1 cellular context compared by ENCODE assay signal in genomic region chr4:38567448-38567847, GRCh38.
TF ChIP-seq lines count a peak whose summit lies in the region.

No MANE protein-coding gene starts in this region.

TF ChIP-seq in K562, 482 proteins besides CTCF, POLR2A, EP300 and RAD21 (continued from another document):
- TF ChIP-seq, protein P1, sequence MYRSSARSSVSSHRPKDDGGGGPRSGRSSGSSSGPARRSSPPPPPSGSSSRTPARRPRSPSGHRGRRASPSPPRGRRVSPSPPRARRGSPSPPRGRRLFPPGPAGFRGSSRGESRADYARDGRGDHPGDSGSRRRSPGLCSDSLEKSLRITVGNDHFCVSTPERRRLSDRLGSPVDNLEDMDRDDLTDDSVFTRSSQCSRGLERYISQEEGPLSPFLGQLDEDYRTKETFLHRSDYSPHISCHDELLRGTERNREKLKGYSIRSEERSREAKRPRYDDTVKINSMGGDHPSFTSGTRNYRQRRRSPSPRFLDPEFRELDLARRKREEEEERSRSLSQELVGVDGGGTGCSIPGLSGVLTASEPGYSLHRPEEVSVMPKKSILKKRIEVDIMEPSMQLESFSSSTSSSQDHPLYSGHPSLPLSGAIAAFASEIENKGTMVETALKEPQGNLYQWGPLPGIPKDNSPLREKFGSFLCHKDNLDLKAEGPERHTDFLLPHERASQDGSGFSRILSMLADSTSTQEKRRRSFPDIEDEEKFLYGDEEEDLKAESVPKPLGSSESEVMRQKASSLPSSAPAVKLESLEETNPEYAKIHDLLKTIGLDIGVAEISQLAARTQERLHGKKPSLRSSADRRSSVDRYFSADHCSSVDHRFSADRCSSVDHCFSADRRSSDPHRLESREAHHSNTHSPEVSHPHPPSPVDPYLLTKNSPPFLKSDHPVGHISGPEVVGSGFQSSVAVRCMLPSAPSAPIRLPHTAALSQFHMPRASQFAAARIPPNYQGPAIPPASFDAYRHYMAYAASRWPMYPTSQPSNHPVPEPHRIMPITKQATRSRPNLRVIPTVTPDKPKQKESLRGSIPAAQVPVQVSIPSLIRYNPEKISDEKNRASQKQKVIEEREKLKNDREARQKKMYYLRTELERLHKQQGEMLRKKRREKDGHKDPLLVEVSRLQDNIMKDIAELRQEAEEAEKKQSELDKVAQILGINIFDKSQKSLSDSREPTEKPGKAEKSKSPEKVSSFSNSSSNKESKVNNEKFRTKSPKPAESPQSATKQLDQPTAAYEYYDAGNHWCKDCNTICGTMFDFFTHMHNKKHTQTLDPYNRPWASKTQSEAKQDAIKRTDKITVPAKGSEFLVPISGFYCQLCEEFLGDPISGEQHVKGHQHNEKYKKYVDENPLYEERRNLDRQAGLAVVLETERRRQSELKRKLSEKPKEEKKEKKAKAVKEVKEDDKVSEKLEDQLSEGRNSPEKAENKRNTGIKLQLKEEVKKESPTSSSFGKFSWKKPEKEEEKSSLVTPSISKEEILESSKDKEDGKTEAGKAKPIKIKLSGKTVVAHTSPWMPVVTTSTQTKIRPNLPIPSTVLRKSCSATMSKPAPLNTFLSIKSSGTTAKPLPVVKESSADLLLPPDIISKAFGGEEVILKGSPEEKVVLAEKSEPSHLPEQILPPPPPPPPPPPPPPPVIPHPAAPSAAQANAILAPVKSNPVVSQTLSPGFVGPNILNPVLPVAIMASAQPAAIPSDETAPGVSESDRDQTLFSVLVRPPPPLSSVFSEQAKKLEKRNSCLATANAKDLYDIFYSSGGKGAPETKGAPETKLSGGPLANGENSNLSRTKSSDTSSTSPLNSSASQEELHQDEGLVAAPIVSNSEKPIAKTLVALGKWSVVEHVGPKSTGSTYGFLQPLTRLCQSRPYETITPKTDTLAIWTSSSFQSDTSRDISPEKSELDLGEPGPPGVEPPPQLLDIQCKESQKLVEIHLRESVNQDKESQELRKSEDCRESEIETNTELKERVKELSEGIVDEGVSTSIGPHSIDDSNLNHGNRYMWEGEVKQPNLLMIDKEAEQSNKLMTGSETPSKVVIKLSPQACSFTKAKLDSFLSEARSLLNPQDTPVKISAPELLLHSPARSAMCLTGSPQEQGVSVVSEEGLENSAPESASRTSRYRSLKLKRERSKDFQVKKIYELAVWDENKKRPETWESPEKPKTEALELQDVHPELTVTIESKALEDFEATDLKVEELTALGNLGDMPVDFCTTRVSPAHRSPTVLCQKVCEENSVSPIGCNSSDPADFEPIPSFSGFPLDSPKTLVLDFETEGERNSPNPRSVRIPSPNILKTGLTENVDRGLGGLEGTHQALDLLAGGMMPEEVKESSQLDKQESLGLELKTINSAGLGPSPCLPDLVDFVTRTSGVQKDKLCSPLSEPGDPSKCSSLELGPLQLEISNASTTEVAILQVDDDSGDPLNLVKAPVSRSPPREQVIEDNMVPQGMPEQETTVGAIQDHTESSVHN (IDR thresholded peaks at IDR 0.05; ENCODE audit: borderline replicate concordance in 1 of 2, low read depth in 1 of 2), result no peak
- TF ChIP-seq MXD1 (CRISPR knock-in tag; IDR thresholded peaks at IDR 0.05; ENCODE audit: borderline replicate concordance, poor library complexity, severe bottlenecking) (no peak), ZNF766 (CRISPR knock-in tag; conservative IDR thresholded peaks at IDR 0.05) (0 out of 2 replicates have a peak, but pooled peaks have one; percentile 29), ARID1B (IDR thresholded peaks at IDR 0.05) (peak; percentile 25; the same call in 1 of the 2 replicates), E2F3 (CRISPR knock-in tag; IDR thresholded peaks at IDR 0.05) (no peak), CSDE1 (IDR thresholded peaks at IDR 0.05) (no peak), DPF2 (IDR thresholded peaks at IDR 0.05) (peak; percentile 39; the same call in 1 of the 2 replicates), NCOR1 (IDR thresholded peaks at IDR 0.05) (0 out of 2 replicates have a peak, but pooled peaks have one; percentile 5), ZNF696 (CRISPR knock-in tag; conservative IDR thresholded peaks at IDR 0.05) (no peak), MED1 (CRISPR knock-in tag; IDR thresholded peaks at IDR 0.05; ENCODE audit: borderline replicate concordance) (no peak)
- TF ChIP-seq, protein P2, sequence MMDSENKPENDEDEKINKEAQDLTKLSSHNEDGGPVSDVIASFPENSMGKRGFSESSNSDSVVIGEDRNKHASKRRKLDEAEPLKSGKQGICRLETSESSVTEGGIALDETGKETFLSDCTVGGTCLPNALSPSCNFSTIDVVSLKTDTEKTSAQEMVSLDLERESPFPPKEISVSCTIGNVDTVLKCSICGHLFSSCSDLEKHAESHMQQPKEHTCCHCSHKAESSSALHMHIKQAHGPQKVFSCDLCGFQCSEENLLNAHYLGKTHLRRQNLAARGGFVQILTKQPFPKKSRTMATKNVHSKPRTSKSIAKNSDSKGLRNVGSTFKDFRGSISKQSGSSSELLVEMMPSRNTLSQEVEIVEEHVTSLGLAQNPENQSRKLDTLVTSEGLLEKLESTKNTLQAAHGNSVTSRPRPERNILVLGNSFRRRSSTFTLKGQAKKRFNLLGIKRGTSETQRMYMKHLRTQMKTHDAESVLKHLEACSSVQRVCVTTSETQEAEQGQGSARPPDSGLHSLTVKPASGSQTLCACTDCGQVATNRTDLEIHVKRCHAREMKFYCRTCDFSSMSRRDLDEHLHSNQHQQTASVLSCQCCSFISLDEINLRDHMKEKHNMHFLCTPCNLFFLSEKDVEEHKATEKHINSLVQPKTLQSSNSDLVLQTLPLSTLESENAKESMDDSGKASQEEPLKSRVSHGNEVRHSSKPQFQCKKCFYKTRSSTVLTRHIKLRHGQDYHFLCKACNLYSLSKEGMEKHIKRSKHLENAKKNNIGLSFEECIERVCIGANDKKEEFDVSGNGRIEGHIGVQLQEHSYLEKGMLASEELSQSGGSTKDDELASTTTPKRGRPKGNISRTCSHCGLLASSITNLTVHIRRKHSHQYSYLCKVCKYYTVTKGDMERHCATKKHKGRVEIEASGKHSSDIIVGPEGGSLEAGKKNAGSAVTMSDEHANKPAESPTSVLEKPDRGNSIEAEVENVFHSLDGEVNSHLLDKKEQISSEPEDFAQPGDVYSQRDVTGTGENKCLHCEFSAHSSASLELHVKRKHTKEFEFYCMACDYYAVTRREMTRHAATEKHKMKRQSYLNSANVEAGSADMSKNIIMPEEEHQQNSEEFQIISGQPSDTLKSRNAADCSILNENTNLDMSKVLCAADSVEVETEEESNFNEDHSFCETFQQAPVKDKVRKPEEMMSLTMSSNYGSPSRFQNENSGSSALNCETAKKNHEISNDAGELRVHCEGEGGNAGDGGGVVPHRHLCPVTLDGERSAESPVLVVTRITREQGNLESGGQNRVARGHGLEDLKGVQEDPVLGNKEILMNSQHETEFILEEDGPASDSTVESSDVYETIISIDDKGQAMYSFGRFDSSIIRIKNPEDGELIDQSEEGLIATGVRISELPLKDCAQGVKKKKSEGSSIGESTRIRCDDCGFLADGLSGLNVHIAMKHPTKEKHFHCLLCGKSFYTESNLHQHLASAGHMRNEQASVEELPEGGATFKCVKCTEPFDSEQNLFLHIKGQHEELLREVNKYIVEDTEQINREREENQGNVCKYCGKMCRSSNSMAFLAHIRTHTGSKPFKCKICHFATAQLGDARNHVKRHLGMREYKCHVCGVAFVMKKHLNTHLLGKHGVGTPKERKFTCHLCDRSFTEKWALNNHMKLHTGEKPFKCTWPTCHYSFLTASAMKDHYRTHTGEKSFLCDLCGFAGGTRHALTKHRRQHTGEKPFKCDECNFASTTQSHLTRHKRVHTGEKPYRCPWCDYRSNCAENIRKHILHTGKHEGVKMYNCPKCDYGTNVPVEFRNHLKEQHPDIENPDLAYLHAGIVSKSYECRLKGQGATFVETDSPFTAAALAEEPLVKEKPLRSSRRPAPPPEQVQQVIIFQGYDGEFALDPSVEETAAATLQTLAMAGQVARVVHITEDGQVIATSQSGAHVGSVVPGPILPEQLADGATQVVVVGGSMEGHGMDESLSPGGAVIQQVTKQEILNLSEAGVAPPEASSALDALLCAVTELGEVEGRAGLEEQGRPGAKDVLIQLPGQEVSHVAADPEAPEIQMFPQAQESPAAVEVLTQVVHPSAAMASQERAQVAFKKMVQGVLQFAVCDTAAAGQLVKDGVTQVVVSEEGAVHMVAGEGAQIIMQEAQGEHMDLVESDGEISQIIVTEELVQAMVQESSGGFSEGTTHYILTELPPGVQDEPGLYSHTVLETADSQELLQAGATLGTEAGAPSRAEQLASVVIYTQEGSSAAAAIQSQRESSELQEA (IDR thresholded peaks at IDR 0.05; ENCODE audit: low read depth), result no peak
